ENCODE assay signal across 29 cellular contexts in the genomic region with DNA sequence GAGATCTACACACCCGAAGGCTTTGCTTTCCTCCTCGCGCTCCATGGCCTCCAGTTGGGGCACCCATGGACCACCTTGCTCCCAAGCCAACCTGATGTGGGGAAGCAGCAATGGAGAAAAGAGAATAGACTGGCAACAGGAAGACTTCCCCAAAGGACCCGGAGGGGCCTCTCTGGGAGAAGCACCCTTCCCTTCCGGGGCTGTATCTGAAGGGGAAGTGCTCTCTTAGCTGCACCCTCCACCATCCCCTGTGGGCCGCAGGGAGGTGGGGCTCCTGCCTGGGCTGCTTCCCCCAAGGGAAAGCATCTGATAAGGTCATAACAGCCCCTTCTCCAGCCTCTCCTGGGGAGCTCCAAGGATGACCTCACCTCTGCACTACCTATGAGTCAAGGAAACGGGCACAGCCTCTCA.
DNase-seq lines count a peak whose midpoint lies in the region; ATAC-seq and TF ChIP-seq lines count a peak whose summit lies in the region.
"Had no signal": no experiment of that assay in that cellular context is flagged by ENCODE, and none has a peak within 500 bp of the region (broad histone marks: within the 10 kb centered on the region; RNA-seq: fewer than 3 reads in every experiment).

No MANE protein-coding gene starts in this region.

- no peaks in the 10 kb centered on the region for H3K36me3 ChIP-seq in colonic mucosa
- H3K36me3 ChIP-seq: gastrocnemius medialis, left ventricle myocardium inferior, ovary, transverse colon had no signal

- CTCF ChIA-PET in RWPE1 (lab: Yijun Ruan, JAX) = interaction anchor here (0.6 kb wide), 1 partner anchor 58 kb away, joined by 3 read pairs; no protein-coding TSS in a partner anchor

- intact Hi-C loops in posterior vena cava (cut with DNase I) (no loop called here), colonic mucosa (cut with DNase I) (no loop called here)

- ATAC-seq in esophagus mucosa (peak; percentile 3), GM21526 (IDR thresholded peaks at IDR 0.05; ENCODE audit: low FRiP score, unreplicated experiment) (no peak)
- ATAC-seq: activated CD4-positive, alpha-beta T cell treated with anti-CD3 and anti-CD28 coated beads for 36 hours; gastrocnemius medialis had no signal

- H3K4me1 ChIP-seq in colonic mucosa = no peaks in the 10 kb centered on the region
- H3K4me1 ChIP-seq: gastrocnemius medialis had no signal

- no peak overlapping the region for H3K9ac ChIP-seq in colonic mucosa (ENCODE audit: low read depth in 2 of 2, low read length in 2 of 2)
- H3K9ac ChIP-seq: SK-N-SH had no signal

- POLR2A ChIA-PET in RWPE1 (lab: Yijun Ruan, JAX; ENCODE audit: low non-redundant PET) = no interaction called here

- DNase-seq in Daoy (ENCODE audit: low read depth) = peak; percentile 63
- DNase-seq in RWPE1 (ENCODE audit: low spot score) = no peak
- DNase-seq in posterior vena cava (ENCODE audit: low spot score) = peak; percentile 68
- DNase-seq in NCI-H2171 (lab: John Stamatoyannopoulos, UW) = no peak
- DNase-seq in colonic mucosa = no peak
- DNase-seq: activated CD4-positive, alpha-beta T cell treated with anti-CD3 and anti-CD28 coated beads for 36 hours; activated effector memory CD4-positive, alpha-beta T cell treated with Interleukin-2 at 50 U/mL for 16 hours; activated naive CD8-positive, alpha-beta T cell treated with anti-CD3 and anti-CD28 coated beads for 36 hours; activated T-cell treated with anti-CD3 and anti-CD28 coated beads for 4 hours; aorta; Calu3; cortex of kidney; gastrocnemius medialis; GOT3; immature natural killer cell; left ventricle myocardium inferior; naive B cell; NCI-H1105 treated with DMSO at 0.1 percent for 48 hours; NCI-H2029 treated with DMSO at 0.1 percent for 48 hours; NCI-H345; retina; SK-N-SH; T-helper 2 cell; transverse colon had no signal

- peak overlapping the region; percentile 80 for H3K27ac ChIP-seq in RWPE1
- no peak overlapping the region for H3K27ac ChIP-seq in colonic mucosa
- H3K27ac ChIP-seq: C4-2B, gastrocnemius medialis, hepatocyte, left ventricle myocardium inferior, ovary, transverse colon had no signal

- no peaks in the 10 kb centered on the region for H3K9me3 ChIP-seq in colonic mucosa
- H3K9me3 ChIP-seq: gastrocnemius medialis, left ventricle myocardium inferior, ovary, SK-N-SH, transverse colon had no signal

- no peak for TF ChIP-seq CTCF in RWPE1 (conservative IDR thresholded peaks at IDR 0.05; ENCODE audit: low read depth)
- TF ChIP-seq CTCF in colonic mucosa (IDR thresholded peaks at IDR 0.05) = no peak

- no peaks in the 10 kb centered on the region for H3K27me3 ChIP-seq in colonic mucosa
- H3K27me3 ChIP-seq: hepatocyte, ovary, transverse colon had no signal

- H3K4me3 ChIP-seq in colonic mucosa = no peak overlapping the region
- H3K4me3 ChIP-seq: gastrocnemius medialis, hepatocyte, left ventricle myocardium inferior, ovary, transverse colon had no signal

Comparison
In these comparisons a context has a peak if more than half of its experiments do, and no peak if none do; other contexts are left out.
1. DNase-seq: peak in Daoy (single experiment) and posterior vena cava (single experiment); none in RWPE1 (single experiment), NCI-H2171 (single experiment) and colonic mucosa (single experiment).